26 cellular contexts compared by ENCODE assay signal in the genomic region with DNA sequence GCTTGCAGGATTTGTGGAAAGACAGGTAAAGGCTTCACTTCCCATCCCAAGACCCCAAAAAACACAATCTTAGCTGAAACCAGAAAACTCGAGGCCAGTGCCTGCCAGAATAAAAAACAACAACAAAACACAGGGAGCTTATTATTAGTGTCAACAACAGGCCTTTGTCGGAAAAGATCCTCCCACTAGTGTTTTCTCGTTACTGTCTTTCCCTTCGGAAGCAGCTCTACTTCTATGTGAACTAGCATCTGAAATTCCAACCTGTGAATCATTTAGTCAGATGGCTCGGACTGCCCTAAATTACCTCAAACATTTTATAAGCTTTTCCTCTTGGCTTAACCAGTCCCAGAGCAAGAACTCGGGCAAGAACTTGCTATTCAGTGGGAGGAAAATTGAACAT.
A peak's percentile ranks its signal among the peaks of the same experiment; 100 is the strongest.
DNase-seq lines count a peak whose midpoint lies in the region; FAIRE-seq and TF ChIP-seq lines count a peak whose summit lies in the region.
"Had no signal": no experiment of that assay in that cellular context is flagged by ENCODE, and none has a peak within 500 bp of the region (broad histone marks: within the 10 kb centered on the region; RNA-seq: fewer than 3 reads in every experiment).

No MANE protein-coding gene starts in this region.

- no peak for TF ChIP-seq POLR2A in H54 (IDR thresholded peaks at IDR 0.05; ENCODE audit: low read depth, low read length)

- TF ChIP-seq CTCF in dorsolateral prefrontal cortex (IDR thresholded peaks at IDR 0.05 in 54 of 56, conservative IDR thresholded peaks at IDR 0.05 in 2 of 56; ENCODE audit: low read depth in 1 of 56, partially characterized antibody in 56 of 56) = peak in 4 of 56 donors; percentile 5 to 11 (median 7)

- no peak for DNase-seq in H54 (ENCODE audit: insufficient read length, low spot score)
- DNase-seq in dorsolateral prefrontal cortex = no peak
- peak; percentile 89 for DNase-seq in medulla oblongata (ENCODE audit: extremely low spot score)
- peak; percentile 93 for DNase-seq in superior temporal gyrus (ENCODE audit: extremely low spot score)
- no peak for DNase-seq in HuH-7.5 (ENCODE audit: low spot score)
- DNase-seq in iPS-NIHi11 (ENCODE audit: low spot score) = no peak
- DNase-seq in HTR-8/SVneo (ENCODE audit: insufficient read length, low spot score) = no peak
- DNase-seq: activated CD4-positive, alpha-beta T cell treated with anti-CD3 and anti-CD28 coated beads, Interleukin-2, amount 50 U/mL, for 4 hours; activated CD4-positive, CD25-positive, alpha-beta regulatory T cell; activated CD8-positive, alpha-beta memory T cell treated with anti-CD3 and anti-CD28 coated beads, Interleukin-2, amount 50 U/mL, for 4 hours; activated naive CD4-positive, alpha-beta T cell treated with anti-CD3 and anti-CD28 coated beads for 36 hours; glutamatergic neuron; Kasumi-1; mammary epithelial cell; NCI-H146; RPMI8226; stimulated activated CD4-positive, alpha-beta T cell treated with anti-CD3 and anti-CD28 coated beads, Interleukin-15, amount 100 ng/mL, for 24 hours; stimulated activated naive CD4-positive, alpha-beta T cell; T-helper 1 cell; transverse colon had no signal

- intact Hi-C loops in dorsolateral prefrontal cortex (cut with DNase I) = loop anchor here (5.0 kb wide), 2 partner anchors 262 to 357 kb away; partner anchors contain the start of gene GNAQ (in 1 of the 2)

- peak overlapping the region; percentile 66 to 98 (median 94) for H3K27ac ChIP-seq in dorsolateral prefrontal cortex
- H3K27ac ChIP-seq: breast epithelium, prostate gland, SJSA1, transverse colon had no signal

- FAIRE-seq in H54 (lab: Jason Lieb, UNC) = peak; percentile 77
- FAIRE-seq in HTR-8/SVneo (lab: Jason Lieb, UNC) = no peak
- FAIRE-seq: GM12878, HepG2 had no signal

- H3K27me3 ChIP-seq in dorsolateral prefrontal cortex = no peaks in the 10 kb centered on the region
- H3K27me3 ChIP-seq: breast epithelium, SJSA1, transverse colon had no signal

- H3K4me3 ChIP-seq in dorsolateral prefrontal cortex = peak overlapping the region in 36 of 59 donors; percentile 3 to 51 (median 32)
- H3K4me3 ChIP-seq: breast epithelium, GM12878, GM23338, prostate gland, SJSA1, transverse colon had no signal

Comparison
In these comparisons a context has a peak if more than half of its experiments do, and no peak if none do; other contexts are left out.
1. DNase-seq: peak in medulla oblongata (single experiment) and superior temporal gyrus (single experiment); none in H54 (single experiment), dorsolateral prefrontal cortex (0 of 10), HuH-7.5 (single experiment), iPS-NIHi11 (single experiment) and HTR-8/SVneo (single experiment).